ENCODE assay signal across 22 cellular contexts in genomic region chr12:52137746-52138145, GRCh38. TPM values are rescaled to one million over a fixed set of nuclear protein-coding genes. Genes with fewer than 3 reads are reported as not detected.
"Had no signal": no experiment of that assay in that cellular context is flagged by ENCODE, and none has a peak within 500 bp of the region (broad histone marks: within the 10 kb centered on the region; RNA-seq: fewer than 3 reads in every experiment).

No MANE protein-coding gene starts in this region.

- H3K4me1 ChIP-seq: Peyer's patch had no signal

- H3K36me3 ChIP-seq: Peyer's patch had no signal

- FAIRE-seq: K562, TTC549 had no signal

- H3K9me3 ChIP-seq: Peyer's patch had no signal

- H3K4me3 Mint-ChIP-seq: activated B cell treated with CpG ODN at 0.5 μM for 24 hours; activated CD4-positive, alpha-beta memory T cell treated with anti-CD3 and anti-CD28 coated beads for 36 hours; activated CD4-positive, alpha-beta T cell treated with anti-CD3 and anti-CD28 coated beads, Interleukin-2, amount 10 ng/mL, durations not matched to agents 7 days and 5 days; activated T-cell treated with anti-CD3 and anti-CD28 coated beads, Interleukin-2, amount 50 U/mL, for 4 hours; T-cell had no signal

- H3K9me3 Mint-ChIP-seq: activated B cell treated with CpG ODN at 0.5 μM for 24 hours; activated CD4-positive, alpha-beta memory T cell treated with anti-CD3 and anti-CD28 coated beads for 36 hours; activated CD4-positive, alpha-beta T cell treated with anti-CD3 and anti-CD28 coated beads, Interleukin-2, amount 10 ng/mL, durations not matched to agents 7 days and 5 days; activated naive CD4-positive, alpha-beta T cell treated with anti-CD3 and anti-CD28 coated beads, Interleukin-2, amount 50 U/mL, for 72 hours; activated T-cell treated with anti-CD3 and anti-CD28 coated beads, Interleukin-2, amount 50 U/mL, for 4 hours; T-cell had no signal

- H3K27ac Mint-ChIP-seq: activated B cell treated with CpG ODN at 0.5 μM for 24 hours; activated CD4-positive, alpha-beta memory T cell treated with anti-CD3 and anti-CD28 coated beads for 36 hours; activated CD4-positive, alpha-beta T cell treated with anti-CD3 and anti-CD28 coated beads, Interleukin-2, amount 10 ng/mL, durations not matched to agents 7 days and 5 days; T-cell had no signal

- H3K27ac ChIP-seq: Peyer's patch had no signal

- H3K4me1 Mint-ChIP-seq: activated CD4-positive, alpha-beta T cell treated with anti-CD3 and anti-CD28 coated beads, Interleukin-2, amount 10 ng/mL, durations not matched to agents 7 days and 5 days; T-cell had no signal

- DNase-seq: activated B cell treated with CpG ODN at 0.5 μM for 24 hours; activated CD4-positive, alpha-beta memory T cell treated with anti-CD3 and anti-CD28 coated beads for 36 hours; activated CD4-positive, alpha-beta T cell treated with anti-CD3 and anti-CD28 coated beads for 1 hour; activated CD4-positive, alpha-beta T cell treated with anti-CD3 and anti-CD28 coated beads, Interleukin-2, amount 10 ng/mL, durations not matched to agents 7 days and 5 days; activated CD8-positive, alpha-beta memory T cell treated with anti-CD3 and anti-CD28 coated beads for 24 hours; activated naive CD4-positive, alpha-beta T cell treated with Interleukin-2 at 50 U/mL for 16 hours; activated T-cell treated with anti-CD3 and anti-CD28 coated beads, Interleukin-2, amount 50 U/mL, for 4 hours; central memory CD4-positive, alpha-beta T cell; NCI-H1105 treated with DMSO at 0.1 percent for 48 hours; NCI-H1436 treated with DMSO at 0.1 percent for 48 hours; NCI-H187; NCI-H2081 treated with DMSO at 0.1 percent for 48 hours; NCI-H446; NCI-H524; SIG-M5; T-cell; T-helper 2 cell; T1000 had no signal

- H3K27me3 Mint-ChIP-seq: activated CD4-positive, alpha-beta memory T cell treated with anti-CD3 and anti-CD28 coated beads for 36 hours had no signal

- H3K36me3 Mint-ChIP-seq: activated CD4-positive, alpha-beta memory T cell treated with anti-CD3 and anti-CD28 coated beads for 36 hours; activated naive CD4-positive, alpha-beta T cell treated with anti-CD3 and anti-CD28 coated beads, Interleukin-2, amount 50 U/mL, for 72 hours; T-cell had no signal

- H3K27me3 ChIP-seq: Peyer's patch had no signal

- ATAC-seq: activated naive CD4-positive, alpha-beta T cell treated with anti-CD3 and anti-CD28 coated beads, Interleukin-2, amount 50 U/mL, for 72 hours; activated T-cell treated with anti-CD3 and anti-CD28 coated beads, Interleukin-2, amount 50 U/mL, for 4 hours; K562; T-cell had no signal

- H3K4me3 ChIP-seq: K562, Peyer's patch had no signal

RNA-seq across cellular contexts. Expression of gene KRT80, which starts 54.1 kb away (rescaled TPM):
- total RNA-seq: activated B cell treated with CpG ODN at 0.5 μM for 24 hours; activated CD4-positive, alpha-beta memory T cell treated with anti-CD3 and anti-CD28 coated beads for 36 hours; activated CD4-positive, alpha-beta T cell treated with anti-CD3 and anti-CD28 coated beads, Interleukin-2, amount 10 ng/mL, durations not matched to agents 7 days and 5 days; activated naive CD4-positive, alpha-beta T cell treated with anti-CD3 and anti-CD28 coated beads, Interleukin-2, amount 50 U/mL, for 72 hours; K562 had no signal
- polyA plus RNA-seq: K562 had no signal

RNA-seq across cellular contexts. Expression of gene SMIM41, which starts 58.2 kb away (rescaled TPM):
- total RNA-seq: activated B cell treated with CpG ODN at 0.5 μM for 24 hours; activated CD4-positive, alpha-beta memory T cell treated with anti-CD3 and anti-CD28 coated beads for 36 hours; activated CD4-positive, alpha-beta T cell treated with anti-CD3 and anti-CD28 coated beads, Interleukin-2, amount 10 ng/mL, durations not matched to agents 7 days and 5 days; activated naive CD4-positive, alpha-beta T cell treated with anti-CD3 and anti-CD28 coated beads, Interleukin-2, amount 50 U/mL, for 72 hours; activated T-cell treated with anti-CD3 and anti-CD28 coated beads, Interleukin-2, amount 50 U/mL, for 4 hours; K562 had no signal
- polyA plus RNA-seq: K562 had no signal
